In the genomic region with DNA sequence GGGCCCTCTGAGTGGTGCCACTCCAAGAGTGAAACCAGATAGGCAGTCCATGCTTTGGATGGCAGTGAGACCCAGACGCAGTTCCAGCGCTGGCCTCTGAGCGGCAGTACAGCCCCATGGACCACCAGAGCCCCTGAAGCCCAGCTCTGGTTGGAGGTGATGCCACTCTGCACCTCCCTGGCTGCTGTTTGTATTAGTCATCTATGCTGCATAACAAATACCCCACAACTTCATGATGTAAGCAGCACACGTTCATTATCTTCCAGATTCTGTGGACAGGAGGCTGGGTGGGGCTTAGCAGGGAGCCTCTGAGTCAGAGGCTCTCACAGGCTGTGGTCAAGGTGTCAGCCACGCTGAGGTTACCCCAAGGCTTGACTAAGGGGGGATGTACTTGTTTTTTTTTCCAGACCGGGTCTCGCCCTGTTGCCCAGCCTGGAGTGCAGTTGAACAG, we compare ENCODE assay signal across 8 cellular contexts. TPM values are rescaled to one million over a fixed set of nuclear protein-coding genes. Genes with fewer than 3 reads are reported as not detected.
A peak's percentile ranks its signal among the peaks of the same experiment; 100 is the strongest.
DNase-seq lines count a peak whose midpoint lies in the region; ATAC-seq and TF ChIP-seq lines count a peak whose summit lies in the region.

No MANE protein-coding gene starts in this region.

- peak overlapping the region; percentile 64 for H3K27ac Mint-ChIP-seq in activated CD4-positive, alpha-beta memory T cell treated with anti-CD3 and anti-CD28 coated beads, Interleukin-2, amount 10 ng/mL, durations not matched to agents 7 days and 5 days
- H3K27ac Mint-ChIP-seq in natural killer cell, result peak overlapping the region; percentile 85 to 91
- peak overlapping the region; percentile 81 for H3K27ac Mint-ChIP-seq in stimulated activated naive CD8-positive, alpha-beta T cell treated with anti-CD3 and anti-CD28 coated beads, Interleukin-15, Interleukin-2, amounts not matched to agents 100 ng/mL and 50 ng/mL, for 24 hours

- POLR2A ChIA-PET in activated CD4-positive, alpha-beta memory T cell treated with anti-CD3 and anti-CD28 coated beads, Interleukin-2, amount 10 ng/mL, durations not matched to agents 7 days and 5 days (lab: Charles Lee), result interaction anchor here (1.3 kb wide), 1 partner anchor 9 kb away, joined by 5 read pairs; the partner anchor contains the start of gene DECR2

- DNase-seq in SIG-M5 treated with dmso at 0.1 percent for 504 hours (lab: John Stamatoyannopoulos, UW; ENCODE audit: unreplicated experiment) (peak; percentile 46), SIG-M5 (lab: John Stamatoyannopoulos, UW) (no peak), NCI-H69 (lab: John Stamatoyannopoulos, UW) (peak; percentile 78), natural killer cell (peak; percentile 92)
- DNase-seq in activated CD4-positive, alpha-beta memory T cell treated with anti-CD3 and anti-CD28 coated beads, Interleukin-2, amount 10 ng/mL, durations not matched to agents 7 days and 5 days, result peak; percentile 78
- peak; percentile 59 for DNase-seq in effector CD8-positive, alpha-beta T cell (lab: John Stamatoyannopoulos, UW)

- peak; percentile 92 for TF ChIP-seq CTCF in natural killer cell (IDR thresholded peaks at IDR 0.05)

- H3K27me3 Mint-ChIP-seq in activated CD4-positive, alpha-beta memory T cell treated with anti-CD3 and anti-CD28 coated beads, Interleukin-2, amount 10 ng/mL, durations not matched to agents 7 days and 5 days, result peaks cover 11% of the 10 kb centered on the region
- no peaks in the 10 kb centered on the region for H3K27me3 Mint-ChIP-seq in natural killer cell (ENCODE audit: low read depth in 2 of 2)
- no peaks in the 10 kb centered on the region for H3K27me3 Mint-ChIP-seq in stimulated activated naive CD8-positive, alpha-beta T cell treated with anti-CD3 and anti-CD28 coated beads, Interleukin-15, Interleukin-2, amounts not matched to agents 100 ng/mL and 50 ng/mL, for 24 hours

- H3K4me3 Mint-ChIP-seq in activated CD4-positive, alpha-beta memory T cell treated with anti-CD3 and anti-CD28 coated beads, Interleukin-2, amount 10 ng/mL, durations not matched to agents 7 days and 5 days, result no peak overlapping the region
- H3K4me3 Mint-ChIP-seq in natural killer cell, result peak overlapping the region; percentile 57
- H3K4me3 Mint-ChIP-seq in stimulated activated naive CD8-positive, alpha-beta T cell treated with anti-CD3 and anti-CD28 coated beads, Interleukin-15, Interleukin-2, amounts not matched to agents 100 ng/mL and 50 ng/mL, for 24 hours, result peak overlapping the region; percentile 57

- CTCF ChIA-PET in activated CD4-positive, alpha-beta memory T cell treated with anti-CD3 and anti-CD28 coated beads, Interleukin-2, amount 10 ng/mL, durations not matched to agents 7 days and 5 days (lab: Charles Lee), result interaction anchor here (1.0 kb wide), 2 partner anchors 96 to 104 kb away, joined by 3 read pairs; no protein-coding TSS in a partner anchor

- H3K4me1 Mint-ChIP-seq in activated CD4-positive, alpha-beta memory T cell treated with anti-CD3 and anti-CD28 coated beads, Interleukin-2, amount 10 ng/mL, durations not matched to agents 7 days and 5 days, result peaks cover 25% of the 10 kb centered on the region
- H3K4me1 Mint-ChIP-seq in natural killer cell, result peaks cover 21 to 25% of the 10 kb centered on the region in 2 donors
- peaks cover 28% of the 10 kb centered on the region for H3K4me1 Mint-ChIP-seq in stimulated activated naive CD8-positive, alpha-beta T cell treated with anti-CD3 and anti-CD28 coated beads, Interleukin-15, Interleukin-2, amounts not matched to agents 100 ng/mL and 50 ng/mL, for 24 hours (ENCODE audit: low read depth)

- ATAC-seq in natural killer cell (peak; percentile 84 to 95 (median 91)), GM21619 (IDR thresholded peaks at IDR 0.05; ENCODE audit: unreplicated experiment) (no peak)

- intact Hi-C loops in natural killer cell (cut with micrococcal nuclease), result loop anchor here (1.0 to 5.0 kb wide), 6 partner anchors 9 to 270 kb away; partner anchors contain the start of genes CAPN15, DECR2 and RAB11FIP3

- H3K36me3 Mint-ChIP-seq in activated CD4-positive, alpha-beta memory T cell treated with anti-CD3 and anti-CD28 coated beads, Interleukin-2, amount 10 ng/mL, durations not matched to agents 7 days and 5 days (ENCODE audit: low read depth), result peaks cover 4% of the 10 kb centered on the region
- H3K36me3 Mint-ChIP-seq in natural killer cell, result no peaks in the 10 kb centered on the region
- no peaks in the 10 kb centered on the region for H3K36me3 Mint-ChIP-seq in stimulated activated naive CD8-positive, alpha-beta T cell treated with anti-CD3 and anti-CD28 coated beads, Interleukin-15, Interleukin-2, amounts not matched to agents 100 ng/mL and 50 ng/mL, for 24 hours (ENCODE audit: low read depth)

- peaks cover 8% of the 10 kb centered on the region for H3K9me3 Mint-ChIP-seq in activated CD4-positive, alpha-beta memory T cell treated with anti-CD3 and anti-CD28 coated beads, Interleukin-2, amount 10 ng/mL, durations not matched to agents 7 days and 5 days
- H3K9me3 Mint-ChIP-seq in natural killer cell, result no peaks in the 10 kb centered on the region
- no peaks in the 10 kb centered on the region for H3K9me3 Mint-ChIP-seq in stimulated activated naive CD8-positive, alpha-beta T cell treated with anti-CD3 and anti-CD28 coated beads, Interleukin-15, Interleukin-2, amounts not matched to agents 100 ng/mL and 50 ng/mL, for 24 hours

RNA-seq across cellular contexts. Expression of gene NME4, which starts 5.1 kb away (rescaled TPM):
- total RNA-seq in activated CD4-positive, alpha-beta memory T cell treated with anti-CD3 and anti-CD28 coated beads, Interleukin-2, amount 10 ng/mL, durations not matched to agents 7 days and 5 days, result 10 to 100 TPM; 33.9 to 34.0 TPM
- total RNA-seq in natural killer cell, result 10 to 100 TPM; 10.7 to 27.4 (median 25.4) TPM

RNA-seq across cellular contexts. Expression of gene DECR2, which starts 9.8 kb away (rescaled TPM):
- total RNA-seq in activated CD4-positive, alpha-beta memory T cell treated with anti-CD3 and anti-CD28 coated beads, Interleukin-2, amount 10 ng/mL, durations not matched to agents 7 days and 5 days, result 1 to 10 TPM; 3.0 to 3.3 TPM
- total RNA-seq in natural killer cell, result 10 to 100 TPM in 2 of 3 donors, 1 to 10 TPM in 1; 9.5 to 13.0 (median 12.9) TPM

RNA-seq across cellular contexts. Expression of gene PGAP6, which starts 10.1 kb away (rescaled TPM):
- 10 to 100 TPM; 59.2 to 59.9 TPM for total RNA-seq in activated CD4-positive, alpha-beta memory T cell treated with anti-CD3 and anti-CD28 coated beads, Interleukin-2, amount 10 ng/mL, durations not matched to agents 7 days and 5 days
- 10 to 100 TPM; 48.0 to 66.7 (median 54.2) TPM for total RNA-seq in natural killer cell

RNA-seq across cellular contexts. Expression of gene MRPL28, which starts 21.6 kb away (rescaled TPM):
- 10 to 100 TPM; 71.4 to 72.6 TPM for total RNA-seq in activated CD4-positive, alpha-beta memory T cell treated with anti-CD3 and anti-CD28 coated beads, Interleukin-2, amount 10 ng/mL, durations not matched to agents 7 days and 5 days
- 10 to 100 TPM; 33.9 to 38.9 (median 37.5) TPM for total RNA-seq in natural killer cell

RNA-seq across cellular contexts. Expression of gene RAB11FIP3, which starts 33.5 kb away (rescaled TPM):
- 10 to 100 TPM; 21.2 to 25.4 TPM for total RNA-seq in activated CD4-positive, alpha-beta memory T cell treated with anti-CD3 and anti-CD28 coated beads, Interleukin-2, amount 10 ng/mL, durations not matched to agents 7 days and 5 days
- 10 to 100 TPM; 51.0 to 61.2 (median 55.3) TPM for total RNA-seq in natural killer cell
